Comparison of ENCODE assay signal across 3 cellular contexts in genomic region chr5:139396691-139397090, GRCh38.
TF ChIP-seq lines count a peak whose summit lies in the region.

No MANE protein-coding gene starts in this region.

TF ChIP-seq in IMR-90, 13 proteins besides CTCF, POLR2A, EP300 and RAD21:
- TF ChIP-seq FOS (IDR thresholded peaks at IDR 0.05; ENCODE audit: low read depth, low read length) (no peak), MXI1 (IDR thresholded peaks at IDR 0.05; ENCODE audit: borderline replicate concordance, low read depth, low read length) (no peak), MAZ (IDR thresholded peaks at IDR 0.05; ENCODE audit: borderline replicate concordance, low read depth, low read length) (no peak), NFE2L2 (IDR thresholded peaks at IDR 0.05; ENCODE audit: low read depth, low read length) (no peak), RFX5 (IDR thresholded peaks at IDR 0.05; ENCODE audit: low read depth, low read length) (no peak), CEBPB (IDR thresholded peaks at IDR 0.05; ENCODE audit: low read depth, low read length) (no peak)
TF ChIP-seq in IMR-90: peak in this region for 0.

TF ChIP-seq in H1, 55 proteins besides CTCF, POLR2A, EP300 and RAD21:
- TF ChIP-seq YY1 (IDR thresholded peaks at IDR 0.05; ENCODE audit: low read depth, low read length) (peak; percentile 86), EZH2 (IDR thresholded peaks at IDR 0.05; ENCODE audit: low read depth, low read length, severe bottlenecking) (no peak), GTF2F1 (IDR thresholded peaks at IDR 0.05; ENCODE audit: borderline replicate concordance, low read depth, low read length) (no peak)
- TF ChIP-seq, protein P1, sequence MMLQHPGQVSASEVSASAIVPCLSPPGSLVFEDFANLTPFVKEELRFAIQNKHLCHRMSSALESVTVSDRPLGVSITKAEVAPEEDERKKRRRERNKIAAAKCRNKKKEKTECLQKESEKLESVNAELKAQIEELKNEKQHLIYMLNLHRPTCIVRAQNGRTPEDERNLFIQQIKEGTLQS (IDR thresholded peaks at IDR 0.05; ENCODE audit: insufficient read depth, low read depth, low read length): no peak
TF ChIP-seq in H1: peak in this region for 1.

TF ChIP-seq in WTC11, 78 proteins besides CTCF, POLR2A, EP300 and RAD21:
- no peak for TF ChIP-seq ZNF138 (CRISPR knock-in tag; conservative IDR thresholded peaks at IDR 0.05)
